7 cellular contexts compared by ENCODE assay signal in genomic region chr16:29175411-29176153, GRCh38.
A peak's percentile ranks its signal among the peaks of the same experiment; 100 is the strongest.
DNase-seq lines count a peak whose midpoint lies in the region; ATAC-seq, FAIRE-seq and TF ChIP-seq lines count a peak whose summit lies in the region.
"Not testable (repeated sequence)": the region's sequence is repeated elsewhere in the genome, so short reads cannot be mapped to it uniquely, and the experiment has no call there.

No MANE protein-coding gene starts in this region.

- not testable (repeated sequence) for H2AFZ ChIP-seq in HepG2 (ENCODE audit: low read length)

- TF ChIP-seq EP300 in HepG2 (IDR thresholded peaks at IDR 0.05; ENCODE audit: low read depth in 2 of 2, low read length in 2 of 2); HepG2 (CRISPR knock-in tag; IDR thresholded peaks at IDR 0.05; ENCODE audit: borderline replicate concordance): not testable (repeated sequence)

- H4K20me1 ChIP-seq in HepG2 (ENCODE audit: insufficient read depth, low read length): not testable (repeated sequence)

- H3K4me3 ChIP-seq in HEK293 (ENCODE audit: low read depth, low read length); heart right ventricle; right cardiac atrium (ENCODE audit: low read length); HepG2 (replicated peaks in 1 of 3; ENCODE audit: insufficient read depth in 1 of 3, low read depth in 2 of 3, low read length in 3 of 3); lower lobe of right lung: not testable (repeated sequence)

- H3K27ac ChIP-seq in HEK293 (ENCODE audit: extremely low read depth, low read depth, low read length); HepG2 (ENCODE audit: extremely low read length, insufficient read depth, low read length); lower lobe of right lung: not testable (repeated sequence)
- peak overlapping the region in 9 of 10 donors; percentile 28 to 97 (median 79) for H3K27ac ChIP-seq in heart right ventricle
- H3K27ac ChIP-seq in right cardiac atrium (ENCODE audit: low read length): peak overlapping the region; percentile 15

- H3K9me3 ChIP-seq in HEK293 (ENCODE audit: control insufficient read depth, insufficient read depth, low read depth, low read length); right cardiac atrium (ENCODE audit: control insufficient read depth, low read length); lower lobe of right lung: not testable (repeated sequence)
- H3K9me3 ChIP-seq in heart right ventricle: peaks cover 0 to 16% (median 6%) of the 10 kb centered on the region in 11 donors
- peaks cover 12% of the 10 kb centered on the region; the same call in 1 of the 2 replicates for H3K9me3 ChIP-seq in HepG2 (ENCODE audit: low read length)

- not testable (repeated sequence) for ATAC-seq in heart right ventricle, right cardiac atrium, HepG2, lower lobe of right lung

- WGBS in heart right ventricle, 2 donors: 86 to 88% methylated on average over 19 of the region's 19 CpGs
- WGBS in right cardiac atrium: 87% methylated on average over 19 of the region's 19 CpGs
- WGBS in HepG2 (ENCODE audit: low lambda C conversion rate): 40% methylated on average over 11 of the region's 19 CpGs

- not testable (repeated sequence) for H3K36me3 ChIP-seq in HEK293 (ENCODE audit: control insufficient read depth in 2 of 2, insufficient read depth in 1 of 2, low read length in 2 of 2); heart right ventricle; HepG2 (replicated peaks in 1 of 2; ENCODE audit: control insufficient read depth in 1 of 2, insufficient read depth in 2 of 2, low read length in 2 of 2); lower lobe of right lung

- TF ChIP-seq CTCF in HEK293 (tag by site-specific recombination; IDR thresholded peaks at IDR 0.05); glutamatergic neuron (IDR thresholded peaks at IDR 0.05; ENCODE audit: partially characterized antibody, unreplicated experiment); heart right ventricle (IDR thresholded peaks at IDR 0.05); HepG2 (CRISPR knock-in tag; IDR thresholded peaks at IDR 0.05); lower lobe of right lung (IDR thresholded peaks at IDR 0.05): not testable (repeated sequence)

- not testable (repeated sequence) for H3K27me3 ChIP-seq in heart right ventricle; right cardiac atrium (ENCODE audit: control insufficient read depth, insufficient read depth); HepG2 (ENCODE audit: control insufficient read depth in 1 of 2, insufficient read depth in 2 of 2, low read length in 2 of 2); lower lobe of right lung (ENCODE audit: low read depth)

- DNase-seq in glutamatergic neuron; heart right ventricle; HepG2 (ENCODE audit: low spot score): not testable (repeated sequence)
- DNase-seq in right cardiac atrium: peak in 2 of 3 donors; percentile 46 to 53
- DNase-seq in lower lobe of right lung: peak; percentile 33
- DNase-seq in posterior vena cava (ENCODE audit: low spot score): peak; percentile 56

- peaks cover 24% of the 10 kb centered on the region for H3K27me3 Mint-ChIP-seq in glutamatergic neuron (ENCODE audit: unreplicated experiment)

- intact Hi-C loops in heart right ventricle (cut with DNase I): loop anchor here in 3 of 10 donors (5.0 to 10.0 kb wide), 2 partner anchors 58 to 61 kb away; no protein-coding TSS in a partner anchor
- intact Hi-C loops in right cardiac atrium (cut with DNase I); HepG2 (cut with micrococcal nuclease; ENCODE audit: unreplicated experiment); lower lobe of right lung (cut with DNase I); posterior vena cava (cut with DNase I): not testable (repeated sequence)

- not testable (repeated sequence) for H3K9ac ChIP-seq in HepG2 (ENCODE audit: insufficient read depth, low read depth, low read length)

- not testable (repeated sequence) for H3K4me1 ChIP-seq in HEK293 (ENCODE audit: control insufficient read depth, insufficient read depth, low read length); right cardiac atrium (ENCODE audit: control insufficient read depth, insufficient read depth, low read length); lower lobe of right lung
- H3K4me1 ChIP-seq in heart right ventricle (peaks cover 4 to 51% (median 26%) of the 10 kb centered on the region in 9 donors), HepG2 (ENCODE audit: insufficient read depth, low read length) (peaks cover 22% of the 10 kb centered on the region)

- in situ Hi-C loops in HepG2 (cut with HindIII; ENCODE audit: extremely low pct_ligation_motif_present, low pct_unique_long_range_greater_than_20kb): not testable (repeated sequence)

- H3K4me1 Mint-ChIP-seq in glutamatergic neuron (ENCODE audit: low read depth, unreplicated experiment): peaks cover 31% of the 10 kb centered on the region

- H3K9me3 Mint-ChIP-seq in glutamatergic neuron (ENCODE audit: unreplicated experiment): peaks cover 24% of the 10 kb centered on the region

- peak overlapping the region; percentile 15 for H3K27ac Mint-ChIP-seq in glutamatergic neuron (ENCODE audit: unreplicated experiment)

- CTCF ChIA-PET in HEK293 (lab: Yijun Ruan, JAX); HepG2 (lab: Yijun Ruan, JAX; ENCODE audit: low intra/inter-chr PET ratio, low total read pairs): not testable (repeated sequence)

- not testable (repeated sequence) for TF ChIP-seq RAD21 in HepG2 (CRISPR knock-in tag; IDR thresholded peaks at IDR 0.05)

- H3K4me2 ChIP-seq in HepG2 (ENCODE audit: low read depth, low read length): not testable (repeated sequence)

- not testable (repeated sequence) for H3K4me3 Mint-ChIP-seq in glutamatergic neuron (ENCODE audit: unreplicated experiment)

- not testable (repeated sequence) for TF ChIP-seq POLR2A in HepG2 (IDR thresholded peaks at IDR 0.05; ENCODE audit: insufficient read depth in 1 of 2, low read depth in 2 of 2, low read length in 2 of 2)

- H3K79me2 ChIP-seq in HepG2 (ENCODE audit: insufficient read depth, low read length): not testable (repeated sequence)

- not testable (repeated sequence) for BruUV-seq in HepG2 (replicated peaks; lab: Mats Ljungman, UMichigan)

- FAIRE-seq in HepG2 (lab: Jason Lieb, UNC): peak; percentile 12

- POLR2A ChIA-PET in HEK293 (lab: Yijun Ruan, JAX); HepG2 (lab: Yijun Ruan, JAX): not testable (repeated sequence)

- peaks cover 19% of the 10 kb centered on the region for H3K36me3 Mint-ChIP-seq in glutamatergic neuron (ENCODE audit: unreplicated experiment)

TF ChIP-seq in HEK293, 187 proteins besides CTCF, POLR2A, EP300 and RAD21:
- TF ChIP-seq ZNF449 (tag by site-specific recombination; IDR thresholded peaks at IDR 0.05): peak; percentile 74
